28 cellular contexts compared by ENCODE assay signal in the genomic region with DNA sequence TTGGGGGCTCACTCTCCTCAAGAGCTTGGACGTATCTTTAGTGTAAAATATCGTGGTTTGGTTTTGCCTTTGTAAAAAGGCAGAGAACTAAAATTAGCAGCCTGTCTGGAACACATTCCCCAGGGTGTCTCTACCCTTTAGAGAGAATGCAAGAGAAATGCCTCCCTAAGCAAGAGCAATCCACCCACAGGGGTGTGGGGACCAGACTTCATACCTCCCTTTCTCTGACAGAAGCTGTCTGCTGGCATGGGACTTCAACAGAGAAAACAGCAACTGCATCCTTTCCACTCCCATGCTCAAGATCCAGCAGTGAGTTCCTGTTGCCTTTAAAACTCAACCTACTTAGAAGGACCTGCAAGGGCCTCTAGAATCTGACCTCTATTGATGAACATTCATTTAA. TPM values are rescaled to one million over a fixed set of nuclear protein-coding genes. Genes with fewer than 3 reads are reported as not detected.
"Had no signal": no experiment of that assay in that cellular context is flagged by ENCODE, and none has a peak within 500 bp of the region (broad histone marks: within the 10 kb centered on the region; RNA-seq: fewer than 3 reads in every experiment).

No MANE protein-coding gene starts in this region.

- H3K27ac ChIP-seq: left lung, lower lobe of right lung, pancreas, prostate gland, spleen, suprapubic skin, upper lobe of right lung had no signal

- H3K9me3 ChIP-seq: left lung, lower lobe of right lung, pancreas, prostate gland, spleen, suprapubic skin, upper lobe of right lung had no signal

- DNase-seq: hypothalamus; immature natural killer cell; kidney; left colon; left lung; lower lobe of right lung; mammary epithelial cell; mesenchymal stem cell; naive B cell; natural killer cell; nephron progenitor cell; pancreas; posterior cingulate gyrus; retina; right cardiac atrium; small intestine; spleen; stimulated activated CD4-positive, alpha-beta T cell treated with anti-CD3 and anti-CD28 coated beads, Interleukin-4, amount 100 ng/mL, for 24 hours; stimulated activated naive CD4-positive, alpha-beta T cell; trophoblast cell; upper lobe of right lung had no signal

- ATAC-seq: left colon; left lung; lower lobe of right lung; natural killer cell; pancreas; right cardiac atrium; sciatic nerve; stimulated activated effector memory CD8-positive, alpha-beta T cell treated with anti-CD3 and anti-CD28 coated beads, Interleukin-12 subunit alpha, Interleukin-12 subunit beta, amount 100 ng/mL, for 72 hours; upper lobe of right lung had no signal

- H3K4me3 Mint-ChIP-seq: immature natural killer cell; naive B cell; natural killer cell; nephron progenitor cell; stimulated activated effector memory CD8-positive, alpha-beta T cell treated with anti-CD3 and anti-CD28 coated beads, Interleukin-12 subunit alpha, Interleukin-12 subunit beta, amount 100 ng/mL, for 72 hours; stimulated activated naive CD8-positive, alpha-beta T cell treated with anti-CD3 and anti-CD28 coated beads, Interleukin-15, Interleukin-2, amounts not matched to agents 100 ng/mL and 50 ng/mL, for 24 hours had no signal

- H3K9me3 Mint-ChIP-seq: natural killer cell; nephron progenitor cell; stimulated activated effector memory CD8-positive, alpha-beta T cell treated with anti-CD3 and anti-CD28 coated beads, Interleukin-12 subunit alpha, Interleukin-12 subunit beta, amount 100 ng/mL, for 72 hours; stimulated activated naive CD8-positive, alpha-beta T cell treated with anti-CD3 and anti-CD28 coated beads, Interleukin-15, Interleukin-2, amounts not matched to agents 100 ng/mL and 50 ng/mL, for 24 hours had no signal

- H3K4me1 ChIP-seq: left lung, lower lobe of right lung, pancreas, prostate gland, spleen, suprapubic skin, upper lobe of right lung had no signal

- H3K36me3 ChIP-seq: left lung, lower lobe of right lung, pancreas, prostate gland, spleen, suprapubic skin, upper lobe of right lung had no signal

- H3K27ac Mint-ChIP-seq: immature natural killer cell; natural killer cell; nephron progenitor cell; stimulated activated effector memory CD8-positive, alpha-beta T cell treated with anti-CD3 and anti-CD28 coated beads, Interleukin-12 subunit alpha, Interleukin-12 subunit beta, amount 100 ng/mL, for 72 hours; stimulated activated naive CD8-positive, alpha-beta T cell treated with anti-CD3 and anti-CD28 coated beads, Interleukin-15, Interleukin-2, amounts not matched to agents 100 ng/mL and 50 ng/mL, for 24 hours had no signal

- H3K27me3 ChIP-seq: left lung, pancreas, upper lobe of right lung had no signal

- H3K4me3 ChIP-seq: left lung, lower lobe of right lung, pancreas, prostate gland, spleen, suprapubic skin, upper lobe of right lung had no signal

- H3K36me3 Mint-ChIP-seq: immature natural killer cell; natural killer cell; stimulated activated effector memory CD8-positive, alpha-beta T cell treated with anti-CD3 and anti-CD28 coated beads, Interleukin-12 subunit alpha, Interleukin-12 subunit beta, amount 100 ng/mL, for 72 hours had no signal

- H3K4me1 Mint-ChIP-seq: immature natural killer cell; naive B cell; natural killer cell; nephron progenitor cell; stimulated activated effector memory CD8-positive, alpha-beta T cell treated with anti-CD3 and anti-CD28 coated beads, Interleukin-12 subunit alpha, Interleukin-12 subunit beta, amount 100 ng/mL, for 72 hours had no signal

RNA-seq across cellular contexts. Expression of a gene that starts 27.9 kb away (rescaled TPM):
- total RNA-seq: mammary epithelial cell, mucosa of gallbladder, osteoblast, prostate gland, sciatic nerve had no signal
